11 cellular contexts compared by ENCODE assay signal in genomic region chr9:708556-709432, GRCh38.
DNase-seq lines count a peak whose midpoint lies in the region; TF ChIP-seq lines count a peak whose summit lies in the region.
"Had no signal": no experiment of that assay in that cellular context is flagged by ENCODE, and none has a peak within 500 bp of the region (broad histone marks: within the 10 kb centered on the region; RNA-seq: fewer than 3 reads in every experiment).

No MANE protein-coding gene starts in this region.

- TF ChIP-seq CTCF in astrocyte of the cerebellum (IDR thresholded peaks at IDR 0.05; ENCODE audit: low read depth, low read length, missing control alignments) (no peak), right atrium auricular region (IDR thresholded peaks at IDR 0.05) (no peak)

- H3K27ac ChIP-seq in HUES6 (ENCODE audit: low read depth, low read length) (no peak overlapping the region; the same call in 1 of the 2 replicates), right atrium auricular region (peak overlapping the region; percentile 72 to 76)

- H3K27me3 ChIP-seq in HUES6 (ENCODE audit: control insufficient read depth, insufficient read depth, low read length) (no peaks in the 10 kb centered on the region), right atrium auricular region (no peaks in the 10 kb centered on the region)

- H3K4me3 ChIP-seq in HUES6 (ENCODE audit: low read depth, low read length) (peak overlapping the region; percentile 2; the same call in 1 of the 2 replicates), astrocyte of the cerebellum (ENCODE audit: low read depth, low read length) (peak overlapping the region; percentile 6), right atrium auricular region (peak overlapping the region in 1 of 2 donors; percentile 14), skeletal muscle cell (ENCODE audit: low read depth, low read length) (peak overlapping the region; percentile 29)
- H3K4me3 ChIP-seq: GM12878 had no signal

- H3K36me3 ChIP-seq in HUES6 (ENCODE audit: control insufficient read depth, insufficient read depth, low read length) (peaks cover 28% of the 10 kb centered on the region), right atrium auricular region (peaks cover 41% of the 10 kb centered on the region)

- in situ Hi-C loops in astrocyte of the cerebellum (cut with HindIII; ENCODE audit: low sequenced_read_pairs) = no loop called here

- H3K9me3 ChIP-seq in HUES6 (ENCODE audit: control insufficient read depth, insufficient read depth, low read depth, low read length) (no peaks in the 10 kb centered on the region), right atrium auricular region (no peaks in the 10 kb centered on the region)

- peak overlapping the region; percentile 62 for H3K9ac ChIP-seq in HUES6 (ENCODE audit: low read length)

- DNase-seq in astrocyte of the cerebellum (ENCODE audit: low read depth) = no peak
- DNase-seq in right atrium auricular region (ENCODE audit: low spot score) = no peak
- no peak for DNase-seq in skeletal muscle cell (ENCODE audit: low read depth)
- DNase-seq in HuH-7.5 (ENCODE audit: low spot score) = no peak
- no peak for DNase-seq in activated gamma-delta T cell treated with Interleukin-2 at 50 U/mL for 16 hours
- DNase-seq in NCI-H1417 treated with DMSO at 0.1 percent for 48 hours (lab: John Stamatoyannopoulos, UW) = no peak
- DNase-seq in D341Med (ENCODE audit: low spot score) = no peak
- DNase-seq: NCI-H524 treated with DMSO at 0.1 percent for 48 hours; stimulated activated naive B cell treated with anti-CD40 and anti-IgM and Interleukin-4, amounts not matched to agents 10 μg/mL and 1 μg/mL and 100 μg/mL, for 72 hours had no signal

- peaks cover 18% of the 10 kb centered on the region for H3K4me1 ChIP-seq in HUES6 (ENCODE audit: control insufficient read depth, insufficient read depth, low read length)
- peaks cover 0 to 71% of the 10 kb centered on the region in 2 donors for H3K4me1 ChIP-seq in right atrium auricular region
